18 cellular contexts compared by ENCODE assay signal in the genomic region with DNA sequence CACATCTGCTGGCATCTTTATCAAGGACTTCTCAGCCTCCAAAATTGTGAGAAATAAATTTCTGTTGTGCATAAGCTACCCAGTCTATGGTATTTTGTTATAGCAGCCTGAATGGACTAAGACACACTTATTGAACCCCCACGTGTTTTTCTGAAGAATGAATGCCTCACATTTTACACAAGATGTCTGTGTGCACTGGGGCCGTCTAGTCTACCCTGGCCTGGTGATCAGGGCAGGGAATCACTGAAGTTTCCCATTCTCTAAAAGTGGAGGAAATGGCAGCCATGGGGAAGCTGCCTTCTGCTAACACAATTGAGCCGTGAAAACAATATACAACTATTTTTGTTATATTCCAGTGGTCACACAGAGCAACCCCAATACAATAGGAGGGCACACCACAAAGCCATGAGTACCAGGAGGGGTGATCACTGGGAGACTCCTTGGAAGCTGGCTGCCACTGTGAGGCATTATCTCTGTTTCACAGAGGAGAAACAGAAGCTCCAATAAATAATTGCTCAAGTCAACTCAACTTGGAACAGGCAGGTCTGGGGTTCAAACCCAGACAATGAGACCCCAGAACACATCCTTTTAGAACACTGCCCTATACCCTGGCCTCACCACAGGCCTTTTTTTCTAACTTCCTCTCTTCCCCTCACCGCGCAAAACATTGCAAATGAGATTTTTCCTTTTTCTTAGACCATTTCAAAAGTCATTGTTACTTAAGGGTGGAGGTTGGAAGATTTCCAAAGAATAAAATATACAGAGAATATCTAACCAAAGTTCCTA. TPM values are rescaled to one million over a fixed set of nuclear protein-coding genes. Genes with fewer than 3 reads are reported as not detected.
DNase-seq lines count a peak whose midpoint lies in the region; ATAC-seq and TF ChIP-seq lines count a peak whose summit lies in the region.
"Had no signal": no experiment of that assay in that cellular context is flagged by ENCODE, and none has a peak within 500 bp of the region (broad histone marks: within the 10 kb centered on the region; RNA-seq: fewer than 3 reads in every experiment).

No MANE protein-coding gene starts in this region.

- no peak overlapping the region for H3K4me3 Mint-ChIP-seq in Caco-2 (ENCODE audit: unreplicated experiment)
- H3K4me3 Mint-ChIP-seq: activated CD4-positive, alpha-beta T cell treated with anti-CD3 and anti-CD28 coated beads for 36 hours; neural progenitor cell had no signal

- ATAC-seq in lower lobe of right lung (peak; percentile 62 to 74), upper lobe of right lung (peak; percentile 72)
- ATAC-seq: activated CD4-positive, alpha-beta T cell treated with anti-CD3 and anti-CD28 coated beads for 36 hours; Panc1 had no signal

- no peak for TF ChIP-seq EP300 in esophagus muscularis mucosa (IDR thresholded peaks at IDR 0.05)

- no peaks in the 10 kb centered on the region for H3K9me3 Mint-ChIP-seq in Caco-2 (ENCODE audit: unreplicated experiment)

- WGBS in esophagus muscularis mucosa, result 79% methylated on average over 5 of the region's 5 CpGs

- no peak overlapping the region for H3K27ac Mint-ChIP-seq in Caco-2 (ENCODE audit: unreplicated experiment)
- H3K27ac Mint-ChIP-seq: activated CD4-positive, alpha-beta T cell treated with anti-CD3 and anti-CD28 coated beads for 36 hours; neural progenitor cell had no signal

- intact Hi-C loops in esophagus muscularis mucosa (cut with DNase I), result no loop called here
- intact Hi-C loops in lower lobe of right lung (cut with DNase I), result no loop called here
- intact Hi-C loops in upper lobe of right lung (cut with DNase I), result no loop called here
- intact Hi-C loops in Caco-2 (cut with micrococcal nuclease; ENCODE audit: unreplicated experiment), result no loop called here

- no peaks in the 10 kb centered on the region for H3K27me3 Mint-ChIP-seq in Caco-2 (ENCODE audit: insufficient read depth, unreplicated experiment)
- H3K27me3 Mint-ChIP-seq: activated CD4-positive, alpha-beta T cell treated with anti-CD3 and anti-CD28 coated beads for 36 hours had no signal

- H3K36me3 Mint-ChIP-seq in Caco-2 (ENCODE audit: insufficient read depth, unreplicated experiment), result no peaks in the 10 kb centered on the region
- H3K36me3 Mint-ChIP-seq: neural progenitor cell had no signal

- peak; percentile 77 for DNase-seq in MV-4-11 (lab: John Stamatoyannopoulos, UW)
- no peak for DNase-seq in esophagus muscularis mucosa (ENCODE audit: extremely low spot score)
- DNase-seq in lower lobe of right lung, result no peak
- no peak for DNase-seq in upper lobe of right lung
- no peak for DNase-seq in Caco-2
- DNase-seq in DMS53 (lab: John Stamatoyannopoulos, UW), result no peak
- DNase-seq in GM10248 (ENCODE audit: extremely low spot score), result no peak
- DNase-seq: activated CD4-positive, alpha-beta T cell treated with anti-CD3 and anti-CD28 coated beads for 36 hours; activated effector memory CD4-positive, alpha-beta T cell treated with Interleukin-2 at 50 U/mL for 16 hours; DMS 273 treated with DMSO at 0.1 percent for 48 hours; dorsolateral prefrontal cortex; kidney; NCI-H1436; NCI-H774; stimulated activated CD4-positive, alpha-beta T cell treated with anti-CD3 and anti-CD28 coated beads, Interleukin-2, amount 100 ng/mL, for 24 hours had no signal

- CTCF ChIA-PET in Caco-2 (lab: Charles Lee) (no interaction called here), GM10248 (lab: Yijun Ruan, JAX) (interaction anchor here (1.2 to 1.6 kb wide), 3 partner anchors 7 to 463 kb away, joined by 3 to 5 read pairs (median 3); no protein-coding TSS in a partner anchor)

- POLR2A ChIA-PET in Caco-2 (lab: Charles Lee) (no interaction called here), GM10248 (lab: Yijun Ruan, JAX) (no interaction called here)

- H3K4me1 ChIP-seq in esophagus muscularis mucosa, result peaks cover 0 to 6% (median 3%) of the 10 kb centered on the region in 4 donors
- peaks cover 13% of the 10 kb centered on the region for H3K4me1 ChIP-seq in lower lobe of right lung
- peaks cover 22% of the 10 kb centered on the region for H3K4me1 ChIP-seq in upper lobe of right lung
- no peaks in the 10 kb centered on the region for H3K4me1 ChIP-seq in Caco-2
- H3K4me1 ChIP-seq: neural progenitor cell had no signal

- H3K27me3 ChIP-seq in esophagus muscularis mucosa (no peaks in the 10 kb centered on the region), lower lobe of right lung (ENCODE audit: low read depth) (no peaks in the 10 kb centered on the region), upper lobe of right lung (no peaks in the 10 kb centered on the region), Caco-2 (replicated peaks; ENCODE audit: control insufficient read depth, insufficient read depth, low read length) (no peaks in the 10 kb centered on the region)
- H3K27me3 ChIP-seq: dorsolateral prefrontal cortex, neural progenitor cell had no signal

- no peak overlapping the region for H3K4me3 ChIP-seq in esophagus muscularis mucosa
- no peak overlapping the region for H3K4me3 ChIP-seq in lower lobe of right lung
- H3K4me3 ChIP-seq in upper lobe of right lung, result no peak overlapping the region
- no peak overlapping the region for H3K4me3 ChIP-seq in Caco-2 (ENCODE audit: low read depth, low read length)
- H3K4me3 ChIP-seq: dorsolateral prefrontal cortex, neural progenitor cell had no signal

- H3K9me3 ChIP-seq in esophagus muscularis mucosa, result peaks cover 0 to 6% (median 0%) of the 10 kb centered on the region in 4 donors
- no peaks in the 10 kb centered on the region for H3K9me3 ChIP-seq in lower lobe of right lung
- no peaks in the 10 kb centered on the region for H3K9me3 ChIP-seq in upper lobe of right lung
- no peaks in the 10 kb centered on the region for H3K9me3 ChIP-seq in Caco-2

- no peak for TF ChIP-seq POLR2A in esophagus muscularis mucosa (IDR thresholded peaks at IDR 0.05; ENCODE audit: low read depth)

- no peak for TF ChIP-seq CTCF in esophagus muscularis mucosa (IDR thresholded peaks at IDR 0.05)
- TF ChIP-seq CTCF in lower lobe of right lung (IDR thresholded peaks at IDR 0.05), result no peak
- no peak for TF ChIP-seq CTCF in upper lobe of right lung (IDR thresholded peaks at IDR 0.05)
- no peak for TF ChIP-seq CTCF in Caco-2 (IDR thresholded peaks at IDR 0.05; ENCODE audit: insufficient read depth in 1 of 2, low read depth in 1 of 2, low read length in 1 of 2, severe bottlenecking in 1 of 2, unreplicated experiment in 1 of 2)
- TF ChIP-seq CTCF in GM10248 (IDR thresholded peaks at IDR 0.05; ENCODE audit: control extremely low read depth, extremely low read depth, low read depth, missing control alignments), result no peak

- H3K36me3 ChIP-seq in esophagus muscularis mucosa (no peaks in the 10 kb centered on the region), lower lobe of right lung (no peaks in the 10 kb centered on the region), upper lobe of right lung (no peaks in the 10 kb centered on the region), Caco-2 (ENCODE audit: control insufficient read depth, insufficient read depth, low read length) (no peaks in the 10 kb centered on the region)
- H3K36me3 ChIP-seq: neural progenitor cell had no signal

- no peaks in the 10 kb centered on the region for H3K4me1 Mint-ChIP-seq in Caco-2 (ENCODE audit: low read depth, unreplicated experiment)
- H3K4me1 Mint-ChIP-seq: neural progenitor cell had no signal

- peak overlapping the region; percentile 8 to 54 (median 36) for H3K27ac ChIP-seq in esophagus muscularis mucosa (replicated peaks in 1 of 4)
- H3K27ac ChIP-seq in lower lobe of right lung, result peak overlapping the region; percentile 44
- H3K27ac ChIP-seq in upper lobe of right lung, result peak overlapping the region; percentile 72
- H3K27ac ChIP-seq: neural progenitor cell had no signal

- no TSS peak for BruUV-seq in Caco-2 (replicated peaks; lab: Mats Ljungman, UMichigan)

RNA-seq across cellular contexts. Expression of a gene that starts 18.3 kb away (rescaled TPM):
- total RNA-seq in esophagus muscularis mucosa (10 to 100 TPM; 47.8 to 75.0 (median 64.5) TPM), lower lobe of right lung (567 TPM), upper lobe of right lung (314 TPM), Caco-2 (2022) (56.7 and 61.9 TPM in 2 replicates)

RNA-seq across cellular contexts. Expression of a gene that starts 57.5 kb away (rescaled TPM):
- total RNA-seq in esophagus muscularis mucosa (1 to 10 TPM in 1 of 4 donors, not detected in 3; 1.2 TPM), lower lobe of right lung (7.3 TPM), upper lobe of right lung (6.2 TPM), Caco-2 (2022) (0.51 and 0.82 TPM in 2 replicates)
- total RNA-seq: HT-29 had no signal
